In the genomic region with DNA sequence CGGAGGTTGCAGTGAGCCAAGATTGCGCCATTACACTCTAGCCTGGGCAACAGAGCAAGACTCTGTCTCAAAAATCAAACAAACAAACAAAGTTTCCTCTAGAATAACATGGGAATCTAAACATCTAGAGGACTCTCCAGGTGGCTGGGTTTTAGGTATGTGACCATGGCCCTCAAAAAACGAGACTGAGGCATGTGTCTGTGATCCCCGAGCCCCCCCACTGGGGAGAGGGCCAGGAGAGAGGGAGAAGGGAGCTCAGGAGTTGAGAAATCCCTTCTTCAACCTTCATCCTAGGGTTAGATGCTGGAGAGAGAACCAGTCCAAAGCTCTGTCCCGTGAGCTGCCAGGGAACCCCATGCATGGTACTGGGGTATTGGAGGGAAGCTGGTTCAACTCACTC, we compare ENCODE assay signal across 15 cellular contexts.
"Had no signal": no experiment of that assay in that cellular context is flagged by ENCODE, and none has a peak within 500 bp of the region (broad histone marks: within the 10 kb centered on the region; RNA-seq: fewer than 3 reads in every experiment).

No MANE protein-coding gene starts in this region.

- H3K4me1 Mint-ChIP-seq: memory B cell had no signal

- H3K36me3 Mint-ChIP-seq: activated naive CD8-positive, alpha-beta T cell; memory B cell had no signal

- H3K4me3 ChIP-seq: dorsolateral prefrontal cortex, left lung, SJSA1 had no signal

- H3K27me3 ChIP-seq: dorsolateral prefrontal cortex, left lung, neutrophil, SJSA1 had no signal

- H3K4me3 Mint-ChIP-seq: activated naive CD8-positive, alpha-beta T cell; memory B cell had no signal

- ATAC-seq: foreskin keratinocyte had no signal

- H3K36me3 ChIP-seq: left lung, neutrophil, SJSA1 had no signal

- H3K27ac ChIP-seq: dorsolateral prefrontal cortex, foreskin keratinocyte, left lung, neutrophil, SJSA1 had no signal

- H3K9me3 Mint-ChIP-seq: memory B cell had no signal

- H3K27me3 Mint-ChIP-seq: activated naive CD8-positive, alpha-beta T cell had no signal

- DNase-seq: activated CD4-positive, alpha-beta T cell treated with anti-CD3 and anti-CD28 coated beads, Interleukin-2, amount 50 U/mL, for 48 hours; activated CD4-positive, CD25-positive, alpha-beta regulatory T cell treated with anti-CD3 and anti-CD28 coated beads, Interleukin-2, amount 50 U/mL, for 72 hours; activated gamma-delta T cell; activated T-cell treated with anti-CD3 and anti-CD28 coated beads, Interleukin-2, amount 50 U/mL, for 48 hours; dorsolateral prefrontal cortex; foreskin keratinocyte; stimulated activated CD4-positive, alpha-beta T cell treated with anti-CD3 and anti-CD28 coated beads, Interleukin-4, amount 100 ng/mL, for 1 hour; stimulated activated CD8-positive, alpha-beta memory T cell treated with anti-CD3 and anti-CD28 coated beads, Interleukin-4, amount 100 ng/mL, for 48 hours; stimulated activated naive CD8-positive, alpha-beta T cell treated with anti-CD3 and anti-CD28 coated beads, Interleukin-15, Interleukin-2, amounts not matched to agents 100 U/mL and 50 U/mL, for 24 hours; T-helper 9 cell had no signal

- H3K27ac Mint-ChIP-seq: activated naive CD8-positive, alpha-beta T cell; memory B cell had no signal

- H3K9me3 ChIP-seq: left lung, neutrophil, SJSA1 had no signal

- H3K4me1 ChIP-seq: foreskin keratinocyte had no signal
